ENCODE assay signal across 8 cellular contexts in genomic region chr20:37345339-37346231, GRCh38. TPM values are rescaled to one million over a fixed set of nuclear protein-coding genes. Genes with fewer than 3 reads are reported as not detected.
DNase-seq lines count a peak whose midpoint lies in the region; ATAC-seq, FAIRE-seq and TF ChIP-seq lines count a peak whose summit lies in the region.

Gene SRC (plus strand): TSS chr20:37346140. CDS start chr20:37384154, 38,014 bp downstream.

- H2BK120ac ChIP-seq in H1 (replicated peaks; ENCODE audit: low read depth, low read length): no peak within 1 kb of the TSS

- H3K4me3 Mint-ChIP-seq in activated CD4-positive, alpha-beta memory T cell treated with anti-CD3 and anti-CD28 coated beads for 36 hours: peak within 1 kb of the TSS; percentile 59

- no peak within 1 kb of the TSS for H3K27ac Mint-ChIP-seq in activated CD4-positive, alpha-beta memory T cell treated with anti-CD3 and anti-CD28 coated beads for 36 hours

- intact Hi-C loops in activated CD4-positive, alpha-beta memory T cell treated with anti-CD3 and anti-CD28 coated beads for 36 hours (cut with micrococcal nuclease): no loop called here

- peak within 1 kb of the TSS; percentile 71; the same call in 1 of the 2 replicates for H2AK5ac ChIP-seq in H1 (ENCODE audit: low read depth, low read length)

- H3K14ac ChIP-seq in H1 (ENCODE audit: insufficient read length): no peak within 1 kb of the TSS

- 24% methylated on average over 17 of the region's 63 CpGs; no CpG with 5 or more reads in 1 of the 2 experiments for WGBS in H1 (ENCODE audit: extremely low coverage in 1 of 2, insufficient coverage in 1 of 2, insufficient read length in 1 of 2, insufficient replicate concordance in 2 of 2, low coverage in 1 of 2, low lambda C conversion rate in 2 of 2, missing lambda C conversion rate in 1 of 2), 2 experiments

- peaks cover 0 to 11% (median 6%) of the 10 kb centered on the region in 4 experiments; a peak in 4 of 7 replicates for H3K4me1 ChIP-seq in H1 (replicated peaks in 1 of 4; ENCODE audit: control insufficient read depth in 3 of 4, insufficient read depth in 4 of 4, low read length in 3 of 4)

- TF ChIP-seq POLR2A in H1 (IDR thresholded peaks at IDR 0.05; ENCODE audit: control extremely low read depth in 1 of 2, low read depth in 2 of 2, low read length in 2 of 2): peak in 1 of 2 experiments; percentile 73; a peak in 1 of 3 replicates

- peak within 1 kb of the TSS; percentile 0 for H3K4ac ChIP-seq in H1 (replicated peaks; ENCODE audit: insufficient read length, low read depth, low read length)

- no peak for FAIRE-seq in H1 (lab: Jason Lieb, UNC)

- ATAC-seq in GM21360 (IDR thresholded peaks at IDR 0.05; ENCODE audit: unreplicated experiment) (peak; percentile 45), HG02981 (IDR thresholded peaks at IDR 0.05; ENCODE audit: unreplicated experiment) (no peak)

- no peak for TF ChIP-seq RAD21 in H1 (IDR thresholded peaks at IDR 0.05 in 1 of 2, conservative IDR thresholded peaks at IDR 0.05 in 1 of 2; ENCODE audit: low read depth in 2 of 2, low read length in 2 of 2)

- H3K18ac ChIP-seq in H1 (ENCODE audit: extremely low read depth, low read length): peak within 1 kb of the TSS; percentile 62; the same call in 1 of the 2 replicates

- H3K9ac ChIP-seq in H1 (replicated peaks in 1 of 4; ENCODE audit: extremely low read depth in 1 of 4, low read depth in 3 of 4, low read length in 3 of 4): peak within 1 kb of the TSS; percentile 25 to 61 (median 36); a peak in 5 of 7 replicates

- H2BK5ac ChIP-seq in H1 (ENCODE audit: low read depth, low read length): no peak within 1 kb of the TSS; the same call in 1 of the 2 replicates

- DNase-seq in Ammon's horn (ENCODE audit: low spot score) (peak; percentile 76), NCI-H226 (peak; percentile 65), H1 (ENCODE audit: low read depth in 1 of 2, low spot score in 2 of 2) (peak; percentile 39 to 82), medulla oblongata (ENCODE audit: extremely low spot score) (peak; percentile 39)
- DNase-seq in activated CD4-positive, alpha-beta memory T cell treated with anti-CD3 and anti-CD28 coated beads for 36 hours: peak; percentile 61
- DNase-seq in stimulated activated CD4-positive, alpha-beta T cell treated with anti-CD3 and anti-CD28 coated beads, TNF-alpha, amount 100 ng/mL, for 24 hours (ENCODE audit: low read depth in 3 of 3): peak in 2 of 3 experiments; percentile 5 to 49

- H3K36me3 Mint-ChIP-seq in activated CD4-positive, alpha-beta memory T cell treated with anti-CD3 and anti-CD28 coated beads for 36 hours: no peaks in the 10 kb centered on the region

- H3K56ac ChIP-seq in H1 (replicated peaks; ENCODE audit: insufficient read length, low read depth, low read length): no peak within 1 kb of the TSS

- H4K8ac ChIP-seq in H1 (ENCODE audit: extremely low read depth, insufficient read depth, low read length): peak within 1 kb of the TSS; percentile 87

- no peaks in the 10 kb centered on the region for H3K27me3 ChIP-seq in H1 (replicated peaks in 1 of 4; ENCODE audit: control insufficient read depth in 3 of 4, extremely low read depth in 1 of 4, insufficient read depth in 3 of 4, low read length in 3 of 4)

- peaks cover 3 to 40% of the 10 kb centered on the region in 2 experiments; a peak in 3 of 4 replicates for H3K79me2 ChIP-seq in H1 (ENCODE audit: control insufficient read depth in 1 of 2, insufficient read depth in 2 of 2, low read length in 2 of 2)

- no peaks in the 10 kb centered on the region for H3K9me3 Mint-ChIP-seq in activated CD4-positive, alpha-beta memory T cell treated with anti-CD3 and anti-CD28 coated beads for 36 hours

- H3K9me3 ChIP-seq in H1 (ENCODE audit: insufficient read depth in 2 of 2, low read depth in 1 of 2, low read length in 1 of 2): no peaks in the 10 kb centered on the region

- TF ChIP-seq EP300 in H1 (IDR thresholded peaks at IDR 0.05; ENCODE audit: borderline replicate concordance in 1 of 2, low read depth in 2 of 2, low read length in 2 of 2): no peak

- no peak within 1 kb of the TSS for H2BK20ac ChIP-seq in H1 (ENCODE audit: low read length)

- POLR2A ChIA-PET in activated CD4-positive, alpha-beta memory T cell treated with anti-CD3 and anti-CD28 coated beads for 36 hours (lab: Charles Lee): interaction anchor here (0.8 kb wide), 1 partner anchor 9 kb away, joined by 3 read pairs; no protein-coding TSS in a partner anchor
- POLR2A ChIA-PET in H1 (lab: Charles Lee; ENCODE audit: partially characterized antibody): interaction anchor here (0.7 to 8.3 kb wide), 8 partner anchors 9 to 163 kb away, joined by 3 to 50 read pairs (median 6); no protein-coding TSS in a partner anchor

- H3K23ac ChIP-seq in H1 (ENCODE audit: insufficient read length): no peak within 1 kb of the TSS

- H3K36me3 ChIP-seq in H1 (ENCODE audit: control insufficient read depth in 2 of 4, insufficient read depth in 4 of 4, low read length in 3 of 4): no peaks in the 10 kb centered on the region

- no peaks in the 10 kb centered on the region; the same call in 1 of the 2 replicates for H3K23me2 ChIP-seq in H1 (ENCODE audit: low read depth, low read length)

- no peak within 1 kb of the TSS; the same call in 1 of the 2 replicates for H3K27ac ChIP-seq in H1 (ENCODE audit: low read depth, low read length)

- peak within 1 kb of the TSS; percentile 75; the same call in 1 of the 2 replicates for H2BK12ac ChIP-seq in H1 (ENCODE audit: low read depth, low read length)

- H3K79me1 ChIP-seq in H1 (ENCODE audit: low read depth, low read length): peaks cover 9% of the 10 kb centered on the region

- TF ChIP-seq CTCF in H1 (IDR thresholded peaks at IDR 0.05; ENCODE audit: control extremely low read depth in 1 of 3, insufficient read depth in 1 of 3, low read depth in 1 of 3, low read length in 3 of 3): no peak

- peaks cover 13% of the 10 kb centered on the region for H3K4me1 Mint-ChIP-seq in activated CD4-positive, alpha-beta memory T cell treated with anti-CD3 and anti-CD28 coated beads for 36 hours (ENCODE audit: low read depth)

- H4K5ac ChIP-seq in H1 (ENCODE audit: insufficient read length, low read depth, low read length): peak within 1 kb of the TSS; percentile 74

- peak within 1 kb of the TSS; percentile 67 for H4K91ac ChIP-seq in H1 (replicated peaks; ENCODE audit: insufficient read length, low read length)

- H3K27me3 Mint-ChIP-seq in activated CD4-positive, alpha-beta memory T cell treated with anti-CD3 and anti-CD28 coated beads for 36 hours: no peaks in the 10 kb centered on the region

- CTCF ChIA-PET in activated CD4-positive, alpha-beta memory T cell treated with anti-CD3 and anti-CD28 coated beads for 36 hours (lab: Charles Lee): interaction anchor here (0.6 to 2.0 kb wide), 2 partner anchors 39 to 77 kb away, joined by 3 to 8 read pairs; no protein-coding TSS in a partner anchor
- CTCF ChIA-PET in H1 (lab: Charles Lee; ENCODE audit: partially characterized antibody): interaction anchor here (1.0 to 2.0 kb wide), 5 partner anchors 14 to 59 kb away, joined by 3 to 8 read pairs (median 3); no protein-coding TSS in a partner anchor

- H2AFZ ChIP-seq in H1 (ENCODE audit: low read length): no peak within 1 kb of the TSS

- H3K4me3 ChIP-seq in H1 (ENCODE audit: extremely low read depth in 1 of 4, insufficient read depth in 2 of 4, low read depth in 3 of 4, low read length in 4 of 4): peak within 1 kb of the TSS; percentile 33 to 67 (median 48)

- peak within 1 kb of the TSS; percentile 68 to 70 for H3K4me2 ChIP-seq in H1 (ENCODE audit: insufficient read depth in 1 of 2, low read depth in 2 of 2, low read length in 2 of 2)

- peaks cover 0 to 10% of the 10 kb centered on the region in 2 experiments for H4K20me1 ChIP-seq in H1 (replicated peaks in 1 of 2; ENCODE audit: control insufficient read depth in 1 of 2, insufficient read depth in 2 of 2, low read length in 2 of 2)

- peak within 1 kb of the TSS; percentile 81; the same call in 1 of the 2 replicates for H2BK15ac ChIP-seq in H1 (ENCODE audit: low read length)

TF ChIP-seq in H1, 55 proteins besides CTCF, POLR2A, EP300 and RAD21 (continues in another document):
- TF ChIP-seq YY1 (IDR thresholded peaks at IDR 0.05; ENCODE audit: low read depth, low read length): 0 out of 2 replicates have a peak, but pooled peaks have one; percentile 28
- TF ChIP-seq TBP (IDR thresholded peaks at IDR 0.05; ENCODE audit: low read depth, low read length): peak; percentile 59; the same call in 1 of the 2 replicates
- TF ChIP-seq SP4 (IDR thresholded peaks at IDR 0.05; ENCODE audit: low read length): no peak
- peak; percentile 65 for TF ChIP-seq TAF7 (optimal IDR thresholded peaks at IDR 0.05; ENCODE audit: borderline replicate concordance, low read depth, low read length)
- TF ChIP-seq CTBP2 (IDR thresholded peaks at IDR 0.05; ENCODE audit: borderline replicate concordance, insufficient read depth, insufficient read length, low read length): no peak
- TF ChIP-seq, protein P1, sequence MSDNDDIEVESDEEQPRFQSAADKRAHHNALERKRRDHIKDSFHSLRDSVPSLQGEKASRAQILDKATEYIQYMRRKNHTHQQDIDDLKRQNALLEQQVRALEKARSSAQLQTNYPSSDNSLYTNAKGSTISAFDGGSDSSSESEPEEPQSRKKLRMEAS (IDR thresholded peaks at IDR 0.05): no peak
- TF ChIP-seq MAFK (IDR thresholded peaks at IDR 0.05; ENCODE audit: low read depth, low read length): no peak
- TF ChIP-seq BCL11A (IDR thresholded peaks at IDR 0.05; ENCODE audit: low read depth in 2 of 2, low read length in 2 of 2): no peak
- peak; percentile 27 for TF ChIP-seq KDM4A (IDR thresholded peaks at IDR 0.05; ENCODE audit: low read depth, low read length, severe bottlenecking)
- TF ChIP-seq PHF8 (conservative IDR thresholded peaks at IDR 0.05; ENCODE audit: low read depth, low read length): peak; percentile 49; the same call in 1 of the 2 replicates
- 0 out of 4 replicates have a peak, but pooled peaks have one; percentile 24 to 52 for TF ChIP-seq HDAC2 (IDR thresholded peaks at IDR 0.05; ENCODE audit: borderline replicate concordance in 1 of 2, low read depth in 2 of 2, low read length in 2 of 2)
- no peak for TF ChIP-seq CBX5 (IDR thresholded peaks at IDR 0.05; ENCODE audit: low read depth, low read length)
- TF ChIP-seq SRF (IDR thresholded peaks at IDR 0.05; ENCODE audit: low read depth, low read length): no peak
- no peak for TF ChIP-seq RFX5 (IDR thresholded peaks at IDR 0.05; ENCODE audit: borderline replicate concordance, low read depth, low read length)

RNA-seq across cellular contexts. Expression of gene SRC, which starts in this region (rescaled TPM):
- total RNA-seq in activated CD4-positive, alpha-beta memory T cell treated with anti-CD3 and anti-CD28 coated beads for 36 hours: 1 to 10 TPM; 5.3 to 6.1 TPM
- total RNA-seq in H1 (2021; fragmentation: NEBNext Ultra II Directional; extraction: Animal tissue kit (Norgen Biotek cat#: 25700)): 28.8 and 29.8 TPM in 2 replicates
- 27.6 and 35.4 TPM in 2 replicates for polyA plus RNA-seq in H1 (2011; rRNA removed)
- polyA plus RNA-seq in H1 (2011; cell fraction: cytosol; rRNA removed): 25.1 TPM
- 100 TPM for polyA plus RNA-seq in H1 (2011; cell fraction: nucleus; rRNA removed)
- polyA plus RNA-seq in H1 (2012, experiment 1 of 2): 19.4 to 31.2 TPM (median 26.5 TPM) in 4 replicates
- 20.4 TPM for polyA plus RNA-seq in H1 (2012, experiment 2 of 2)
- polyA plus RNA-seq in H1 (2013, experiment 1 of 2): 17.9 TPM
- polyA plus RNA-seq in H1 (2013, experiment 2 of 2): 15.1 TPM
- polyA minus RNA-seq in H1 (2011; rRNA and poly(A)+ RNA removed): 28.2 and 38.4 TPM in 2 replicates
- polyA minus RNA-seq in H1 (2011; cell fraction: cytosol; rRNA and poly(A)+ RNA removed): 28.6 TPM
- polyA minus RNA-seq in H1 (2011; cell fraction: nucleus; rRNA and poly(A)+ RNA removed): 41.9 TPM
